In genomic region chr12:14936224-14936861, GRCh38 we compare ENCODE assay signal across 1 cellular context.
TF ChIP-seq lines count a peak whose summit lies in the region.

No MANE protein-coding gene starts in this region.

TF ChIP-seq in HCT116, 20 proteins besides CTCF, POLR2A, EP300 and RAD21 (continued from another document):
- TF ChIP-seq REST (IDR thresholded peaks at IDR 0.05; ENCODE audit: low read depth): no peak
